In the genomic region with DNA sequence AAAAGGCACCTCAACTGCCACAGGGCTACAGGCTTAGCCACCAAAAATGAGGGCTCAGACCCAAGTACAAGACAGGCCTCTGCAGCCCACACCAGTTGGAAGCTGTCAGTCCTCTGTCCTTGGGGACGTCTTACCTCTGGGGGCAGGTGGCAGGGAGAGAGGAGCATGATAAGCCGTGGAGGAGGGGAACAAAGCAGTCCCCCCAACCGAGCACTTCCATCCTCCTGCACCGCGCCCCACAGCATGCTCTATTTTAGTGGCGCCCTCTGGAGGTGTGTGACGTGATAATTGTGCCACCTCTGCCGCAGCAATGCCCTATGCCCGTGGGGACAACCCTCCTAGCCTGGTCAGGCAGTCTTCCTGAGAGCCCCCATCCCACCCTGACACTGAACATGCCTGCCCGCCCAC, we compare ENCODE assay signal across 8 cellular contexts. TPM values are rescaled to one million over a fixed set of nuclear protein-coding genes. Genes with fewer than 3 reads are reported as not detected.
DNase-seq lines count a peak whose midpoint lies in the region; ATAC-seq and TF ChIP-seq lines count a peak whose summit lies in the region.

No MANE protein-coding gene starts in this region.

- H3K9ac ChIP-seq in SU-DHL-6 (ENCODE audit: low read length), result no peak overlapping the region

- H3K79me2 ChIP-seq in SU-DHL-6 (ENCODE audit: insufficient read depth, low read length), result no peaks in the 10 kb centered on the region

- H3K9me2 ChIP-seq in SU-DHL-6 (replicated peaks; ENCODE audit: insufficient read depth, low read length), result no peaks in the 10 kb centered on the region

- H3K4me2 ChIP-seq in SU-DHL-6 (ENCODE audit: low read depth, low read length, poor library complexity, severe bottlenecking), result no peak overlapping the region

- H3K9me3 ChIP-seq in breast epithelium, result no peaks in the 10 kb centered on the region
- no peaks in the 10 kb centered on the region for H3K9me3 ChIP-seq in SU-DHL-6 (ENCODE audit: insufficient read depth, low read length)

- H3K4me1 Mint-ChIP-seq in MCF 10A (ENCODE audit: insufficient read depth, unreplicated experiment), result peaks cover 21% of the 10 kb centered on the region
- peaks cover 23% of the 10 kb centered on the region for H3K4me1 Mint-ChIP-seq in type B pancreatic cell (ENCODE audit: unreplicated experiment)

- TF ChIP-seq POLR2A in breast epithelium (IDR thresholded peaks at IDR 0.05), result no peak

- no peaks in the 10 kb centered on the region for H3F3A ChIP-seq in SU-DHL-6 (ENCODE audit: insufficient read depth)

- POLR2A ChIA-PET in MCF 10A (lab: Yijun Ruan, JAX), result no interaction called here

- TF ChIP-seq CTCF in MCF 10A (IDR thresholded peaks at IDR 0.05; ENCODE audit: unreplicated experiment) (peak; percentile 39), breast epithelium (IDR thresholded peaks at IDR 0.05) (no peak), SU-DHL-6 (IDR thresholded peaks at IDR 0.05; ENCODE audit: insufficient read depth, low read length, poor library complexity, severe bottlenecking) (peak; percentile 18), fibroblast of villous mesenchyme (IDR thresholded peaks at IDR 0.05; ENCODE audit: insufficient read depth, low read depth, low read length) (peak; percentile 26), type B pancreatic cell (conservative IDR thresholded peaks at IDR 0.05) (peak; percentile 65)

- H3K4me3 ChIP-seq in breast epithelium (no peak overlapping the region), SU-DHL-6 (ENCODE audit: insufficient read depth, low read length, poor library complexity, severe bottlenecking) (no peak overlapping the region), fibroblast of villous mesenchyme (ENCODE audit: low read depth, low read length) (no peak overlapping the region)

- no TSS peak for BruUV-seq in MCF 10A (replicated peaks; lab: Mats Ljungman, UMichigan)

- peak; percentile 32 for DNase-seq in MCF 10A (ENCODE audit: unreplicated experiment)
- DNase-seq in breast epithelium (ENCODE audit: low spot score in 2 of 2), result no peak
- no peak for DNase-seq in fibroblast of villous mesenchyme (ENCODE audit: low read depth)
- DNase-seq in type B pancreatic cell (ENCODE audit: extremely low spot score, unreplicated experiment), result no peak
- no peak for DNase-seq in mesenteric fat pad (ENCODE audit: low spot score)

- no peak overlapping the region for H2AFZ ChIP-seq in SU-DHL-6 (ENCODE audit: low read depth, low read length, severe bottlenecking)

- CTCF ChIA-PET in MCF 10A (lab: Yijun Ruan, JAX), result interaction anchor here (0.5 to 2.3 kb wide), 11 partner anchors 12 to 438 kb away, joined by 3 to 12 read pairs (median 4); no protein-coding TSS in a partner anchor

- peaks cover 49% of the 10 kb centered on the region for H3K36me3 Mint-ChIP-seq in MCF 10A (ENCODE audit: insufficient read depth, unreplicated experiment)
- H3K36me3 Mint-ChIP-seq in type B pancreatic cell, result peaks cover 11% of the 10 kb centered on the region

- H3K36me3 ChIP-seq in breast epithelium (no peaks in the 10 kb centered on the region), SU-DHL-6 (ENCODE audit: low read length) (no peaks in the 10 kb centered on the region)

- H3K4me1 ChIP-seq in breast epithelium, result peaks cover 0 to 7% of the 10 kb centered on the region in 2 donors

- no peaks in the 10 kb centered on the region for H4K20me1 ChIP-seq in SU-DHL-6 (ENCODE audit: low read depth, low read length)

- H3K27me3 ChIP-seq in breast epithelium, result no peaks in the 10 kb centered on the region
- no peaks in the 10 kb centered on the region for H3K27me3 ChIP-seq in SU-DHL-6 (ENCODE audit: low read length)

- H3K27ac ChIP-seq in breast epithelium, result no peak overlapping the region
- no peak overlapping the region for H3K27ac ChIP-seq in SU-DHL-6 (ENCODE audit: low read depth, low read length)

- no peak overlapping the region for H3K4me3 Mint-ChIP-seq in MCF 10A (ENCODE audit: unreplicated experiment)
- H3K4me3 Mint-ChIP-seq in type B pancreatic cell, result no peak overlapping the region

- intact Hi-C loops in MCF 10A (cut with micrococcal nuclease), result no loop called here
- intact Hi-C loops in breast epithelium (cut with DNase I; ENCODE audit: low total_unique reads), result no loop called here

- H3K27ac Mint-ChIP-seq in MCF 10A (ENCODE audit: low read depth, unreplicated experiment) (no peak overlapping the region), type B pancreatic cell (no peak overlapping the region)

- H3K27me3 Mint-ChIP-seq in MCF 10A (ENCODE audit: insufficient read depth, unreplicated experiment) (no peaks in the 10 kb centered on the region), type B pancreatic cell (no peaks in the 10 kb centered on the region)

- no peaks in the 10 kb centered on the region for H3K9me3 Mint-ChIP-seq in MCF 10A (ENCODE audit: unreplicated experiment)
- no peaks in the 10 kb centered on the region for H3K9me3 Mint-ChIP-seq in type B pancreatic cell

- ATAC-seq in HG03571 (IDR thresholded peaks at IDR 0.05; ENCODE audit: unreplicated experiment) (no peak), HG03039 (IDR thresholded peaks at IDR 0.05; ENCODE audit: unreplicated experiment) (no peak)

RNA-seq across cellular contexts. Expression of gene G6PC3, which starts 13.6 kb away (rescaled TPM):
- total RNA-seq in MCF 10A (2022), result 70.6 and 89.4 TPM in 2 replicates
- total RNA-seq in breast epithelium, result 10 to 100 TPM; 34.7 to 39.8 (median 35.4) TPM
- 27.4 and 27.6 TPM in 2 replicates for total RNA-seq in fibroblast of villous mesenchyme
- 63.6 and 63.7 TPM in 2 replicates for total RNA-seq in type B pancreatic cell (ENCODE audit: low replicate concordance)
- 56.7 TPM for total RNA-seq in mesenteric fat pad

RNA-seq across cellular contexts. Expression of gene LSM12, which starts 17.7 kb away (rescaled TPM):
- total RNA-seq in MCF 10A (2022) (87.9 and 101 TPM in 2 replicates), breast epithelium (10 to 100 TPM; 36.8 to 45.4 (median 43.6) TPM), fibroblast of villous mesenchyme (53.5 and 82.5 TPM in 2 replicates), type B pancreatic cell (ENCODE audit: low replicate concordance) (44.8 and 50.6 TPM in 2 replicates), mesenteric fat pad (55.4 TPM)

RNA-seq across cellular contexts. Expression of gene HDAC5, which starts 39.3 kb away (rescaled TPM):
- total RNA-seq in MCF 10A (2022), result 12.1 TPM in 2 replicates
- 10 to 100 TPM; 66.5 to 79.3 (median 75.4) TPM for total RNA-seq in breast epithelium
- 36.7 and 62.8 TPM in 2 replicates for total RNA-seq in fibroblast of villous mesenchyme
- 43.3 and 48.9 TPM in 2 replicates for total RNA-seq in type B pancreatic cell (ENCODE audit: low replicate concordance)
- total RNA-seq in mesenteric fat pad, result 34.9 TPM

RNA-seq across cellular contexts. Expression of gene HROB, which starts 57.6 kb away (rescaled TPM):
- 5.4 and 6.7 TPM in 2 replicates for total RNA-seq in MCF 10A (2022)
- 1 to 10 TPM; 1.2 to 2.1 (median 1.6) TPM for total RNA-seq in breast epithelium
- 3.0 and 3.2 TPM in 2 replicates for total RNA-seq in fibroblast of villous mesenchyme
- 5.4 and 10.6 TPM in 2 replicates for total RNA-seq in type B pancreatic cell (ENCODE audit: low replicate concordance)
- total RNA-seq in mesenteric fat pad, result 0.74 TPM

Comparison
In these comparisons a context has a peak if more than half of its experiments do, and no peak if none do; other contexts are left out.
1. CTCF ChIP-seq: peak in MCF 10A (single experiment), SU-DHL-6 (single experiment), fibroblast of villous mesenchyme (single experiment) and type B pancreatic cell (single experiment); none in breast epithelium (0 of 3).